Comparison of ENCODE assay signal across 1 cellular context in the genomic region with DNA sequence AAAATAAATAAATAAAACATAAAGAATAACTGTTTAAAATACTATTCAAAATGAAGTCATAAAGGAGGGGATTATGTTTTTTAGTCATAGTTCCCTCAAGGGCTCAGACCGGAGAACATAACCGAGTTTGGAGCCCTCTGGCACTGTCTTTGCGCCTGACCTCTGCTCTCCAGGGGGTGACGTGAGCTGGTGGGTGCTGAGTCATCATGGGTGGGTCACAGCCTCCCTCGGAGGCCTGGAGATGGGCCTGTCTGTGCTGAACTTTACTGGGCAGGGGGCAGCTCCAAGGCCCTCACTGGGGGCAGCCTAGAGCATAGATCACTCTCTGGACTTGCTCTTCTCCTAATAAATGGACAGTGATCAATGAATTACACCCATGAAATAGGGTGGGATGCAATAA.
TF ChIP-seq lines count a peak whose summit lies in the region.

No MANE protein-coding gene starts in this region.

TF ChIP-seq in HepG2, 621 proteins besides CTCF, POLR2A, EP300 and RAD21 (continued from another document and continues in another):
- TF ChIP-seq, protein P1, sequence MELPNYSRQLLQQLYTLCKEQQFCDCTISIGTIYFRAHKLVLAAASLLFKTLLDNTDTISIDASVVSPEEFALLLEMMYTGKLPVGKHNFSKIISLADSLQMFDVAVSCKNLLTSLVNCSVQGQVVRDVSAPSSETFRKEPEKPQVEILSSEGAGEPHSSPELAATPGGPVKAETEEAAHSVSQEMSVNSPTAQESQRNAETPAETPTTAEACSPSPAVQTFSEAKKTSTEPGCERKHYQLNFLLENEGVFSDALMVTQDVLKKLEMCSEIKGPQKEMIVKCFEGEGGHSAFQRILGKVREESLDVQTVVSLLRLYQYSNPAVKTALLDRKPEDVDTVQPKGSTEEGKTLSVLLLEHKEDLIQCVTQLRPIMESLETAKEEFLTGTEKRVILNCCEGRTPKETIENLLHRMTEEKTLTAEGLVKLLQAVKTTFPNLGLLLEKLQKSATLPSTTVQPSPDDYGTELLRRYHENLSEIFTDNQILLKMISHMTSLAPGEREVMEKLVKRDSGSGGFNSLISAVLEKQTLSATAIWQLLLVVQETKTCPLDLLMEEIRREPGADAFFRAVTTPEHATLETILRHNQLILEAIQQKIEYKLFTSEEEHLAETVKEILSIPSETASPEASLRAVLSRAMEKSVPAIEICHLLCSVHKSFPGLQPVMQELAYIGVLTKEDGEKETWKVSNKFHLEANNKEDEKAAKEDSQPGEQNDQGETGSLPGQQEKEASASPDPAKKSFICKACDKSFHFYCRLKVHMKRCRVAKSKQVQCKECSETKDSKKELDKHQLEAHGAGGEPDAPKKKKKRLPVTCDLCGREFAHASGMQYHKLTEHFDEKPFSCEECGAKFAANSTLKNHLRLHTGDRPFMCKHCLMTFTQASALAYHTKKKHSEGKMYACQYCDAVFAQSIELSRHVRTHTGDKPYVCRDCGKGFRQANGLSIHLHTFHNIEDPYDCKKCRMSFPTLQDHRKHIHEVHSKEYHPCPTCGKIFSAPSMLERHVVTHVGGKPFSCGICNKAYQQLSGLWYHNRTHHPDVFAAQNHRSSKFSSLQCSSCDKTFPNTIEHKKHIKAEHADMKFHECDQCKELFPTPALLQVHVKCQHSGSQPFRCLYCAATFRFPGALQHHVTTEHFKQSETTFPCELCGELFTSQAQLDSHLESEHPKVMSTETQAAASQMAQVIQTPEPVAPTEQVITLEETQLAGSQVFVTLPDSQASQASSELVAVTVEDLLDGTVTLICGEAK (IDR thresholded peaks at IDR 0.05), result no peak
- TF ChIP-seq, protein P1 (CRISPR knock-in tag; IDR thresholded peaks at IDR 0.05), result 0 out of 2 replicates have a peak, but pooled peaks have one; percentile 20
- peak; percentile 59; the same call in 1 of the 2 replicates for TF ChIP-seq RARA (CRISPR knock-in tag; IDR thresholded peaks at IDR 0.05)
- TF ChIP-seq, protein P2, sequence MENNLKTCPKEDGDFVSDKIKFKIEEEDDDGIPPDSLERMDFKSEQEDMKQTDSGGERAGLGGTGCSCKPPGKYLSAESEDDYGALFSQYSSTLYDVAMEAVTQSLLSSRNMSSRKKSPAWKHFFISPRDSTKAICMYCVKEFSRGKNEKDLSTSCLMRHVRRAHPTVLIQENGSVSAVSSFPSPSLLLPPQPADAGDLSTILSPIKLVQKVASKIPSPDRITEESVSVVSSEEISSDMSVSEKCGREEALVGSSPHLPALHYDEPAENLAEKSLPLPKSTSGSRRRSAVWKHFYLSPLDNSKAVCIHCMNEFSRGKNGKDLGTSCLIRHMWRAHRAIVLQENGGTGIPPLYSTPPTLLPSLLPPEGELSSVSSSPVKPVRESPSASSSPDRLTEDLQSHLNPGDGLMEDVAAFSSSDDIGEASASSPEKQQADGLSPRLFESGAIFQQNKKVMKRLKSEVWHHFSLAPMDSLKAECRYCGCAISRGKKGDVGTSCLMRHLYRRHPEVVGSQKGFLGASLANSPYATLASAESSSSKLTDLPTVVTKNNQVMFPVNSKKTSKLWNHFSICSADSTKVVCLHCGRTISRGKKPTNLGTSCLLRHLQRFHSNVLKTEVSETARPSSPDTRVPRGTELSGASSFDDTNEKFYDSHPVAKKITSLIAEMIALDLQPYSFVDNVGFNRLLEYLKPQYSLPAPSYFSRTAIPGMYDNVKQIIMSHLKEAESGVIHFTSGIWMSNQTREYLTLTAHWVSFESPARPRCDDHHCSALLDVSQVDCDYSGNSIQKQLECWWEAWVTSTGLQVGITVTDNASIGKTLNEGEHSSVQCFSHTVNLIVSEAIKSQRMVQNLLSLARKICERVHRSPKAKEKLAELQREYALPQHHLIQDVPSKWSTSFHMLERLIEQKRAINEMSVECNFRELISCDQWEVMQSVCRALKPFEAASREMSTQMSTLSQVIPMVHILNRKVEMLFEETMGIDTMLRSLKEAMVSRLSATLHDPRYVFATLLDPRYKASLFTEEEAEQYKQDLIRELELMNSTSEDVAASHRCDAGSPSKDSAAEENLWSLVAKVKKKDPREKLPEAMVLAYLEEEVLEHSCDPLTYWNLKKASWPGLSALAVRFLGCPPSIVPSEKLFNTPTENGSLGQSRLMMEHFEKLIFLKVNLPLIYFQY (CRISPR knock-in tag; IDR thresholded peaks at IDR 0.05; ENCODE audit: borderline replicate concordance), result peak; percentile 31; the same call in 1 of the 2 replicates
- TF ChIP-seq ZNF589 (CRISPR knock-in tag; conservative IDR thresholded peaks at IDR 0.05), result no peak
- TF ChIP-seq, protein P3, sequence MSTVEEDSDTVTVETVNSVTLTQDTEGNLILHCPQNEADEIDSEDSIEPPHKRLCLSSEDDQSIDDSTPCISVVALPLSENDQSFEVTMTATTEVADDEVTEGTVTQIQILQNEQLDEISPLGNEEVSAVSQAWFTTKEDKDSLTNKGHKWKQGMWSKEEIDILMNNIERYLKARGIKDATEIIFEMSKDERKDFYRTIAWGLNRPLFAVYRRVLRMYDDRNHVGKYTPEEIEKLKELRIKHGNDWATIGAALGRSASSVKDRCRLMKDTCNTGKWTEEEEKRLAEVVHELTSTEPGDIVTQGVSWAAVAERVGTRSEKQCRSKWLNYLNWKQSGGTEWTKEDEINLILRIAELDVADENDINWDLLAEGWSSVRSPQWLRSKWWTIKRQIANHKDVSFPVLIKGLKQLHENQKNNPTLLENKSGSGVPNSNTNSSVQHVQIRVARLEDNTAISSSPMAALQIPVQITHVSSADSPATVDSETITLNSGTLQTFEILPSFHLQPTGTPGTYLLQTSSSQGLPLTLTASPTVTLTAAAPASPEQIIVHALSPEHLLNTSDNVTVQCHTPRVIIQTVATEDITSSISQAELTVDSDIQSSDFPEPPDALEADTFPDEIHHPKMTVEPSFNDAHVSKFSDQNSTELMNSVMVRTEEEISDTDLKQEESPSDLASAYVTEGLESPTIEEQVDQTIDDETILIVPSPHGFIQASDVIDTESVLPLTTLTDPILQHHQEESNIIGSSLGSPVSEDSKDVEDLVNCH (CRISPR knock-in tag; IDR thresholded peaks at IDR 0.05), result no peak
- TF ChIP-seq PPARG (CRISPR knock-in tag; conservative IDR thresholded peaks at IDR 0.05), result peak; percentile 47; the same call in 1 of the 2 replicates
- TF ChIP-seq MAFF (IDR thresholded peaks at IDR 0.05; ENCODE audit: low read depth, low read length), result peak; percentile 84
- peak; percentile 92 for TF ChIP-seq NFE2 (CRISPR knock-in tag; IDR thresholded peaks at IDR 0.05)
- TF ChIP-seq ZNF160 (CRISPR knock-in tag; IDR thresholded peaks at IDR 0.05), result no peak
- TF ChIP-seq, protein P4, sequence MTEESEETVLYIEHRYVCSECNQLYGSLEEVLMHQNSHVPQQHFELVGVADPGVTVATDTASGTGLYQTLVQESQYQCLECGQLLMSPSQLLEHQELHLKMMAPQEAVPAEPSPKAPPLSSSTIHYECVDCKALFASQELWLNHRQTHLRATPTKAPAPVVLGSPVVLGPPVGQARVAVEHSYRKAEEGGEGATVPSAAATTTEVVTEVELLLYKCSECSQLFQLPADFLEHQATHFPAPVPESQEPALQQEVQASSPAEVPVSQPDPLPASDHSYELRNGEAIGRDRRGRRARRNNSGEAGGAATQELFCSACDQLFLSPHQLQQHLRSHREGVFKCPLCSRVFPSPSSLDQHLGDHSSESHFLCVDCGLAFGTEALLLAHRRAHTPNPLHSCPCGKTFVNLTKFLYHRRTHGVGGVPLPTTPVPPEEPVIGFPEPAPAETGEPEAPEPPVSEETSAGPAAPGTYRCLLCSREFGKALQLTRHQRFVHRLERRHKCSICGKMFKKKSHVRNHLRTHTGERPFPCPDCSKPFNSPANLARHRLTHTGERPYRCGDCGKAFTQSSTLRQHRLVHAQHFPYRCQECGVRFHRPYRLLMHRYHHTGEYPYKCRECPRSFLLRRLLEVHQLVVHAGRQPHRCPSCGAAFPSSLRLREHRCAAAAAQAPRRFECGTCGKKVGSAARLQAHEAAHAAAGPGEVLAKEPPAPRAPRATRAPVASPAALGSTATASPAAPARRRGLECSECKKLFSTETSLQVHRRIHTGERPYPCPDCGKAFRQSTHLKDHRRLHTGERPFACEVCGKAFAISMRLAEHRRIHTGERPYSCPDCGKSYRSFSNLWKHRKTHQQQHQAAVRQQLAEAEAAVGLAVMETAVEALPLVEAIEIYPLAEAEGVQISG (CRISPR knock-in tag; IDR thresholded peaks at IDR 0.05), result peak; percentile 47; the same call in 1 of the 2 replicates
- no peak for TF ChIP-seq MAZ (IDR thresholded peaks at IDR 0.05; ENCODE audit: borderline replicate concordance, low read depth, low read length)
- TF ChIP-seq MAZ (CRISPR knock-in tag; IDR thresholded peaks at IDR 0.05; ENCODE audit: low read depth), result no peak
- 0 out of 2 replicates have a peak, but pooled peaks have one; percentile 29 for TF ChIP-seq MEF2D (CRISPR knock-in tag; IDR thresholded peaks at IDR 0.05)
- TF ChIP-seq GPN1 (CRISPR knock-in tag; IDR thresholded peaks at IDR 0.05; ENCODE audit: borderline replicate concordance), result no peak
- no peak for TF ChIP-seq SKI (IDR thresholded peaks at IDR 0.05; ENCODE audit: partially characterized antibody)
- TF ChIP-seq NFE2L2 (IDR thresholded peaks at IDR 0.05; ENCODE audit: low read length), result peak; percentile 93
- TF ChIP-seq GATAD2A (CRISPR knock-in tag; IDR thresholded peaks at IDR 0.05), result peak; percentile 57; the same call in 1 of the 2 replicates
- TF ChIP-seq, protein P5, sequence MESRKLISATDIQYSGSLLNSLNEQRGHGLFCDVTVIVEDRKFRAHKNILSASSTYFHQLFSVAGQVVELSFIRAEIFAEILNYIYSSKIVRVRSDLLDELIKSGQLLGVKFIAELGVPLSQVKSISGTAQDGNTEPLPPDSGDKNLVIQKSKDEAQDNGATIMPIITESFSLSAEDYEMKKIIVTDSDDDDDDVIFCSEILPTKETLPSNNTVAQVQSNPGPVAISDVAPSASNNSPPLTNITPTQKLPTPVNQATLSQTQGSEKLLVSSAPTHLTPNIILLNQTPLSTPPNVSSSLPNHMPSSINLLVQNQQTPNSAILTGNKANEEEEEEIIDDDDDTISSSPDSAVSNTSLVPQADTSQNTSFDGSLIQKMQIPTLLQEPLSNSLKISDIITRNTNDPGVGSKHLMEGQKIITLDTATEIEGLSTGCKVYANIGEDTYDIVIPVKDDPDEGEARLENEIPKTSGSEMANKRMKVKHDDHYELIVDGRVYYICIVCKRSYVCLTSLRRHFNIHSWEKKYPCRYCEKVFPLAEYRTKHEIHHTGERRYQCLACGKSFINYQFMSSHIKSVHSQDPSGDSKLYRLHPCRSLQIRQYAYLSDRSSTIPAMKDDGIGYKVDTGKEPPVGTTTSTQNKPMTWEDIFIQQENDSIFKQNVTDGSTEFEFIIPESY (CRISPR knock-in tag; IDR thresholded peaks at IDR 0.05), result peak; percentile 100
- peak; percentile 45; the same call in 1 of the 2 replicates for TF ChIP-seq HNF4A (CRISPR knock-in tag; IDR thresholded peaks at IDR 0.05)
- TF ChIP-seq, protein P6, sequence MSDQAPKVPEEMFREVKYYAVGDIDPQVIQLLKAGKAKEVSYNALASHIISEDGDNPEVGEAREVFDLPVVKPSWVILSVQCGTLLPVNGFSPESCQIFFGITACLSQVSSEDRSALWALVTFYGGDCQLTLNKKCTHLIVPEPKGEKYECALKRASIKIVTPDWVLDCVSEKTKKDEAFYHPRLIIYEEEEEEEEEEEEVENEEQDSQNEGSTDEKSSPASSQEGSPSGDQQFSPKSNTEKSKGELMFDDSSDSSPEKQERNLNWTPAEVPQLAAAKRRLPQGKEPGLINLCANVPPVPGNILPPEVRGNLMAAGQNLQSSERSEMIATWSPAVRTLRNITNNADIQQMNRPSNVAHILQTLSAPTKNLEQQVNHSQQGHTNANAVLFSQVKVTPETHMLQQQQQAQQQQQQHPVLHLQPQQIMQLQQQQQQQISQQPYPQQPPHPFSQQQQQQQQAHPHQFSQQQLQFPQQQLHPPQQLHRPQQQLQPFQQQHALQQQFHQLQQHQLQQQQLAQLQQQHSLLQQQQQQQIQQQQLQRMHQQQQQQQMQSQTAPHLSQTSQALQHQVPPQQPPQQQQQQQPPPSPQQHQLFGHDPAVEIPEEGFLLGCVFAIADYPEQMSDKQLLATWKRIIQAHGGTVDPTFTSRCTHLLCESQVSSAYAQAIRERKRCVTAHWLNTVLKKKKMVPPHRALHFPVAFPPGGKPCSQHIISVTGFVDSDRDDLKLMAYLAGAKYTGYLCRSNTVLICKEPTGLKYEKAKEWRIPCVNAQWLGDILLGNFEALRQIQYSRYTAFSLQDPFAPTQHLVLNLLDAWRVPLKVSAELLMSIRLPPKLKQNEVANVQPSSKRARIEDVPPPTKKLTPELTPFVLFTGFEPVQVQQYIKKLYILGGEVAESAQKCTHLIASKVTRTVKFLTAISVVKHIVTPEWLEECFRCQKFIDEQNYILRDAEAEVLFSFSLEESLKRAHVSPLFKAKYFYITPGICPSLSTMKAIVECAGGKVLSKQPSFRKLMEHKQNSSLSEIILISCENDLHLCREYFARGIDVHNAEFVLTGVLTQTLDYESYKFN (CRISPR knock-in tag; conservative IDR thresholded peaks at IDR 0.05), result peak; percentile 46
- peak; percentile 53; the same call in 1 of the 2 replicates for TF ChIP-seq RXRA (CRISPR knock-in tag; IDR thresholded peaks at IDR 0.05)
